ENCODE assay signal across 8 cellular contexts in genomic region chr9:113275147-113276131, GRCh38. TPM values are rescaled to one million over a fixed set of nuclear protein-coding genes. Genes with fewer than 3 reads are reported as not detected.
DNase-seq lines count a peak whose midpoint lies in the region; ATAC-seq and TF ChIP-seq lines count a peak whose summit lies in the region.

Gene CDC26, minus strand, starts transcription at chr9:113275572. Its CDS starts 3,065 bp downstream, at chr9:113272507.
Gene PRPF4, plus strand, starts transcription at chr9:113275658. Its CDS starts 86 bp downstream, at chr9:113275744.

- intact Hi-C loops in PC-9 (cut with micrococcal nuclease; ENCODE audit: unreplicated experiment): loop anchor here (1.0 to 10.0 kb wide), 7 partner anchors 55 to 351 kb away; partner anchors contain the start of genes C9orf43, FKBP15, POLE3 and SLC31A1

- no peak for TF ChIP-seq CTCF in PC-9 (conservative IDR thresholded peaks at IDR 0.05)

- DNase-seq in DMS53 treated with DMSO at 0.1 percent for 48 hours (lab: John Stamatoyannopoulos, UW; ENCODE audit: unreplicated experiment) (peak; percentile 92), KBM-7 (peak; percentile 98), PC-9 (peak; percentile 90 to 94)
- peak; percentile 91 for DNase-seq in activated T-cell treated with anti-CD3 and anti-CD28 coated beads, Interleukin-2, amount 50 U/mL, for 1 hour
- peak; percentile 93 for DNase-seq in stimulated activated CD8-positive, alpha-beta memory T cell treated with anti-CD3 and anti-CD28 coated beads, Interleukin-7, amount 100 ng/mL, for 24 hours (ENCODE audit: low read depth)

- H3K79me2 ChIP-seq in PC-9 (ENCODE audit: low read depth): peaks cover 34% of the 10 kb centered on the region

- BruUV-seq in PC-9 (replicated peaks; lab: Mats Ljungman, UMichigan): TSS peak; percentile 70

- H3K4me1 ChIP-seq in PC-9 (replicated peaks; ENCODE audit: insufficient read depth) (peaks cover 13% of the 10 kb centered on the region), muscle layer of colon (ENCODE audit: insufficient read depth, low read length) (peaks cover 19% of the 10 kb centered on the region)

- H3K36me3 ChIP-seq in PC-9 (ENCODE audit: low read depth): peaks cover 37% of the 10 kb centered on the region
- peaks cover 55% of the 10 kb centered on the region for H3K36me3 ChIP-seq in muscle layer of colon (ENCODE audit: insufficient read depth, low read length)

- in situ Hi-C loops in KBM-7 (cut with MboI; ENCODE audit: low pct_unique_long_range_greater_than_20kb, low sequenced_read_pairs): no loop called here

- CTCF ChIA-PET in PC-9 (lab: Charles Lee): interaction anchor here (0.5 to 2.0 kb wide), 13 partner anchors 41 to 1015 kb away, joined by 3 to 9 read pairs (median 5); partner anchors contain the start of genes C9orf43, FKBP15, POLE3 and SLC31A1

- H4K20me1 ChIP-seq in PC-9 (ENCODE audit: insufficient read depth): no peaks in the 10 kb centered on the region; the same call in 1 of the 2 replicates

- H3F3A ChIP-seq in PC-9 (ENCODE audit: insufficient read depth, low read depth): peaks cover 6% of the 10 kb centered on the region; the same call in 1 of the 2 replicates

- peak within 1 kb of the TSS; percentile 94 for H2AFZ ChIP-seq in PC-9

- peak within 1 kb of the TSS; percentile 50 for H3K27ac ChIP-seq in PC-9
- H3K27ac ChIP-seq in muscle layer of colon (ENCODE audit: low read depth, low read length): peak within 1 kb of the TSS; percentile 59

- H3K27me3 ChIP-seq in PC-9 (ENCODE audit: insufficient read depth, low read depth) (no peaks in the 10 kb centered on the region), muscle layer of colon (ENCODE audit: control insufficient read depth in 1 of 2, insufficient read depth in 2 of 2, low read length in 2 of 2) (no peaks in the 10 kb centered on the region)

- H3K9ac ChIP-seq in muscle layer of colon (ENCODE audit: low read length): peak within 1 kb of the TSS; percentile 80

- POLR2A ChIA-PET in PC-9 (lab: Charles Lee; ENCODE audit: unreplicated experiment): interaction anchor here (0.6 to 1.0 kb wide), 8 partner anchors 54 to 1379 kb away, joined by 3 to 7 read pairs (median 4); partner anchors contain the start of genes ALAD, FKBP15, SLC31A1 and SLC31A2

- H3K4me2 ChIP-seq in PC-9: peak within 1 kb of the TSS; percentile 93

- H3K9me3 ChIP-seq in PC-9 (ENCODE audit: insufficient read depth, low read depth) (no peaks in the 10 kb centered on the region), muscle layer of colon (ENCODE audit: low read length) (no peaks in the 10 kb centered on the region)

- peak; percentile 99 for ATAC-seq in GM21723 (IDR thresholded peaks at IDR 0.05; ENCODE audit: unreplicated experiment)
- ATAC-seq in esophagus mucosa: peak; percentile 99

- H3K9me2 ChIP-seq in PC-9 (ENCODE audit: insufficient read depth): no peaks in the 10 kb centered on the region

- H3K4me3 ChIP-seq in PC-9 (peak within 1 kb of the TSS; percentile 81), muscle layer of colon (ENCODE audit: low read depth in 1 of 2, low read length in 2 of 2) (peak within 1 kb of the TSS; percentile 63 to 79)

RNA-seq across cellular contexts. Expression of gene CDC26, which starts in this region (rescaled TPM):
- total RNA-seq in PC-9 (2021): 40.4 and 43.4 TPM in 2 replicates
- 15.3 TPM for total RNA-seq in esophagus mucosa

RNA-seq across cellular contexts. Expression of gene PRPF4, which starts in this region (rescaled TPM):
- total RNA-seq in PC-9 (2021): 31.6 and 36.3 TPM in 2 replicates
- total RNA-seq in esophagus mucosa: 15.6 TPM

Comparison
In these comparisons a context has a peak if more than half of its experiments do, and no peak if none do; other contexts are left out.
1. Peak in every context shown above with its lines: DNase-seq, ATAC-seq, H3K4me3 ChIP-seq and H3K27ac ChIP-seq.